Comparison of ENCODE assay signal across 21 cellular contexts in genomic region chr17:71759422-71760060, GRCh38.
"Had no signal": no experiment of that assay in that cellular context is flagged by ENCODE, and none has a peak within 500 bp of the region (broad histone marks: within the 10 kb centered on the region; RNA-seq: fewer than 3 reads in every experiment).

No MANE protein-coding gene starts in this region.

- DNase-seq: activated CD4-positive, alpha-beta memory T cell treated with anti-CD3 and anti-CD28 coated beads for 36 hours; activated CD8-positive, alpha-beta memory T cell treated with anti-CD3 and anti-CD28 coated beads, Interleukin-2, amount 10 ng/mL, durations not matched to agents 7 days and 5 days; activated effector memory CD4-positive, alpha-beta T cell treated with anti-CD3 and anti-CD28 coated beads, Interleukin-2, amount 50 U/mL, for 16 hours; activated T-cell treated with anti-CD3 and anti-CD28 coated beads, Interleukin-2, amount 50 U/mL, for 24 hours; adrenal gland; effector CD8-positive, alpha-beta T cell; foreskin melanocyte; natural killer cell; posterior cingulate gyrus; stimulated activated CD4-positive, alpha-beta T cell treated with anti-CD3 and anti-CD28 coated beads, Interleukin-15, amount 100 ng/mL, for 24 hours; stimulated activated CD4-positive, alpha-beta T cell treated with anti-CD3 and anti-CD28 coated beads, Interleukin-4, amount 100 ng/mL, for 1 hour; stimulated activated naive CD4-positive, alpha-beta T cell treated with Interleukin-2 at 50 U/mL for 16 hours; substantia nigra; WERI-Rb-1 had no signal

- H3K27ac ChIP-seq: adrenal gland, neutrophil, right atrium auricular region, skin epidermis, tibial nerve, WERI-Rb-1 had no signal

- ATAC-seq: activated CD8-positive, alpha-beta memory T cell treated with anti-CD3 and anti-CD28 coated beads, Interleukin-2, amount 10 ng/mL, durations not matched to agents 7 days and 5 days; natural killer cell had no signal

- H3K4me1 Mint-ChIP-seq: activated CD8-positive, alpha-beta memory T cell treated with anti-CD3 and anti-CD28 coated beads, Interleukin-2, amount 10 ng/mL, durations not matched to agents 7 days and 5 days; activated naive CD4-positive, alpha-beta T cell treated with anti-CD3 and anti-CD28 coated beads, Interleukin-2, amount 50 U/mL, for 24 hours; central memory CD8-positive, alpha-beta T cell; natural killer cell had no signal

- H3K27me3 Mint-ChIP-seq: activated CD4-positive, alpha-beta memory T cell treated with anti-CD3 and anti-CD28 coated beads for 36 hours; activated CD8-positive, alpha-beta memory T cell treated with anti-CD3 and anti-CD28 coated beads, Interleukin-2, amount 10 ng/mL, durations not matched to agents 7 days and 5 days; activated naive CD4-positive, alpha-beta T cell treated with anti-CD3 and anti-CD28 coated beads, Interleukin-2, amount 50 U/mL, for 24 hours; activated T-cell treated with anti-CD3 and anti-CD28 coated beads, Interleukin-2, amount 50 U/mL, for 24 hours; central memory CD8-positive, alpha-beta T cell had no signal

- H3K27me3 ChIP-seq: adrenal gland, neutrophil, right atrium auricular region, tibial nerve had no signal

- H3K36me3 ChIP-seq: adrenal gland, neutrophil, right atrium auricular region, tibial nerve, WERI-Rb-1 had no signal

- H3K9me3 ChIP-seq: adrenal gland, neutrophil, right atrium auricular region, tibial nerve had no signal

- H3K4me1 ChIP-seq: adrenal gland, right atrium auricular region, tibial nerve had no signal

- H3K4me3 ChIP-seq: adrenal gland, right atrium auricular region, skin epidermis, tibial nerve had no signal

- H3K36me3 Mint-ChIP-seq: activated CD4-positive, alpha-beta memory T cell treated with anti-CD3 and anti-CD28 coated beads for 36 hours; activated CD8-positive, alpha-beta memory T cell treated with anti-CD3 and anti-CD28 coated beads, Interleukin-2, amount 10 ng/mL, durations not matched to agents 7 days and 5 days; activated naive CD4-positive, alpha-beta T cell treated with anti-CD3 and anti-CD28 coated beads, Interleukin-2, amount 50 U/mL, for 24 hours; brain; natural killer cell had no signal

- H3K27ac Mint-ChIP-seq: activated CD4-positive, alpha-beta memory T cell treated with anti-CD3 and anti-CD28 coated beads for 36 hours; activated CD8-positive, alpha-beta memory T cell treated with anti-CD3 and anti-CD28 coated beads, Interleukin-2, amount 10 ng/mL, durations not matched to agents 7 days and 5 days; activated naive CD4-positive, alpha-beta T cell treated with anti-CD3 and anti-CD28 coated beads, Interleukin-2, amount 50 U/mL, for 24 hours; activated T-cell treated with anti-CD3 and anti-CD28 coated beads, Interleukin-2, amount 50 U/mL, for 24 hours; brain; natural killer cell had no signal

- H3K4me3 Mint-ChIP-seq: activated CD4-positive, alpha-beta memory T cell treated with anti-CD3 and anti-CD28 coated beads for 36 hours; activated CD8-positive, alpha-beta memory T cell treated with anti-CD3 and anti-CD28 coated beads, Interleukin-2, amount 10 ng/mL, durations not matched to agents 7 days and 5 days; activated naive CD4-positive, alpha-beta T cell treated with anti-CD3 and anti-CD28 coated beads, Interleukin-2, amount 50 U/mL, for 24 hours; activated T-cell treated with anti-CD3 and anti-CD28 coated beads, Interleukin-2, amount 50 U/mL, for 24 hours; brain; central memory CD8-positive, alpha-beta T cell; natural killer cell had no signal
